ENCODE assay signal across 1 cellular context in the genomic region with DNA sequence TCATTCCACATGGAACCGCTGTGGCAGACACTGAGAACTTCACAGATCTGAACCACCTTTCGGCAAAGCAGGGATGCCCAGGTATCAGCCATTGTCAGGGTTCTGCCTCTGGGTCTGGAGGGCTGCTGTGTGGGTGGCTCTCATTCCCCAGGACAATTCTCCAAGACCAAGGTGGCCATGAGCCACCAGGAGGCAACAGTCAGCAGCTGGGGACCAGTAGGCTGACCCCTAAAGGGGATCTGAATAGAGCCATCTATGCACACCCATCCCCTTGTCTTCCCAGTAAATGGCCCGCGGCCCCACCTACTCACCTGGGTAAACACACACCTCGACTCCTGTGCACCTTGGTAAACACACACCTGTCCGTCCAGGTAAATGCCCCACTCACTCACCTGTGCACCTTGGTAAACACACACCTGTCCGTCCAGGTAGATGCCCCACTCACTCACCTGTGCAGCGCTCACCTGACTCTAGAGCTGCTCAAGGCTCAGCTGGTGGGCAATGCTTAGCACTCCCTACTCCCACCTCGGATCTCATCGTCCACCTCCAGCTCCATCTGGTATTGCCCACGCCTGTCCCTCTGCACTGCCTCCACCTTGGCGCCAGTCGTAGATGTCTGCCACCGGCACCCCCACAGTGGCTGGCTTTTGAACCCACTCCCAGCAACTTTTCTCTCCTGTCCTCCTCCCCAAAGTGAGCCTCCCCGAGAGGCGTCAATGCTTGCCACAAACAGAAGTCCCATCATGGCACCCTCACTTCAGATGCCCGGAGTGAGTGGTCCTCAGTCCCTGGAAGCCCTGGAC.
TF ChIP-seq lines count a peak whose summit lies in the region.

No MANE protein-coding gene starts in this region.

TF ChIP-seq in HCT116, 20 proteins besides CTCF, POLR2A, EP300 and RAD21:
- TF ChIP-seq, protein P1, sequence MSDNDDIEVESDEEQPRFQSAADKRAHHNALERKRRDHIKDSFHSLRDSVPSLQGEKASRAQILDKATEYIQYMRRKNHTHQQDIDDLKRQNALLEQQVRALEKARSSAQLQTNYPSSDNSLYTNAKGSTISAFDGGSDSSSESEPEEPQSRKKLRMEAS (IDR thresholded peaks at IDR 0.05), result no peak
- TF ChIP-seq POLR2AphosphoS5 (IDR thresholded peaks at IDR 0.05; ENCODE audit: low read depth, low read length) (no peak), ZFX (IDR thresholded peaks at IDR 0.05) (no peak), EZH2 (IDR thresholded peaks at IDR 0.05) (no peak), ELF1 (IDR thresholded peaks at IDR 0.05; ENCODE audit: borderline replicate concordance, low read depth) (no peak), SP1 (IDR thresholded peaks at IDR 0.05; ENCODE audit: low read depth) (no peak), SRF (IDR thresholded peaks at IDR 0.05; ENCODE audit: low read depth) (no peak), CBX3 (IDR thresholded peaks at IDR 0.05; ENCODE audit: low read depth) (no peak), JUND (IDR thresholded peaks at IDR 0.05) (no peak), TCF7L2 (IDR thresholded peaks at IDR 0.05; ENCODE audit: borderline replicate concordance, extremely low read depth, insufficient read depth, insufficient read length) (no peak), SIN3A (IDR thresholded peaks at IDR 0.05; ENCODE audit: low read depth) (no peak), CEBPB (IDR thresholded peaks at IDR 0.05; ENCODE audit: low read depth) (no peak), YY1 (IDR thresholded peaks at IDR 0.05; ENCODE audit: extremely low read depth, insufficient replicate concordance, low read depth, low read length) (no peak), EZH2phosphoT487 (IDR thresholded peaks at IDR 0.05; ENCODE audit: borderline replicate concordance) (no peak)
- TF ChIP-seq, protein P2, sequence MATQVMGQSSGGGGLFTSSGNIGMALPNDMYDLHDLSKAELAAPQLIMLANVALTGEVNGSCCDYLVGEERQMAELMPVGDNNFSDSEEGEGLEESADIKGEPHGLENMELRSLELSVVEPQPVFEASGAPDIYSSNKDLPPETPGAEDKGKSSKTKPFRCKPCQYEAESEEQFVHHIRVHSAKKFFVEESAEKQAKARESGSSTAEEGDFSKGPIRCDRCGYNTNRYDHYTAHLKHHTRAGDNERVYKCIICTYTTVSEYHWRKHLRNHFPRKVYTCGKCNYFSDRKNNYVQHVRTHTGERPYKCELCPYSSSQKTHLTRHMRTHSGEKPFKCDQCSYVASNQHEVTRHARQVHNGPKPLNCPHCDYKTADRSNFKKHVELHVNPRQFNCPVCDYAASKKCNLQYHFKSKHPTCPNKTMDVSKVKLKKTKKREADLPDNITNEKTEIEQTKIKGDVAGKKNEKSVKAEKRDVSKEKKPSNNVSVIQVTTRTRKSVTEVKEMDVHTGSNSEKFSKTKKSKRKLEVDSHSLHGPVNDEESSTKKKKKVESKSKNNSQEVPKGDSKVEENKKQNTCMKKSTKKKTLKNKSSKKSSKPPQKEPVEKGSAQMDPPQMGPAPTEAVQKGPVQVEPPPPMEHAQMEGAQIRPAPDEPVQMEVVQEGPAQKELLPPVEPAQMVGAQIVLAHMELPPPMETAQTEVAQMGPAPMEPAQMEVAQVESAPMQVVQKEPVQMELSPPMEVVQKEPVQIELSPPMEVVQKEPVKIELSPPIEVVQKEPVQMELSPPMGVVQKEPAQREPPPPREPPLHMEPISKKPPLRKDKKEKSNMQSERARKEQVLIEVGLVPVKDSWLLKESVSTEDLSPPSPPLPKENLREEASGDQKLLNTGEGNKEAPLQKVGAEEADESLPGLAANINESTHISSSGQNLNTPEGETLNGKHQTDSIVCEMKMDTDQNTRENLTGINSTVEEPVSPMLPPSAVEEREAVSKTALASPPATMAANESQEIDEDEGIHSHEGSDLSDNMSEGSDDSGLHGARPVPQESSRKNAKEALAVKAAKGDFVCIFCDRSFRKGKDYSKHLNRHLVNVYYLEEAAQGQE (IDR thresholded peaks at IDR 0.05; ENCODE audit: low read depth), result no peak
- TF ChIP-seq, protein P3, sequence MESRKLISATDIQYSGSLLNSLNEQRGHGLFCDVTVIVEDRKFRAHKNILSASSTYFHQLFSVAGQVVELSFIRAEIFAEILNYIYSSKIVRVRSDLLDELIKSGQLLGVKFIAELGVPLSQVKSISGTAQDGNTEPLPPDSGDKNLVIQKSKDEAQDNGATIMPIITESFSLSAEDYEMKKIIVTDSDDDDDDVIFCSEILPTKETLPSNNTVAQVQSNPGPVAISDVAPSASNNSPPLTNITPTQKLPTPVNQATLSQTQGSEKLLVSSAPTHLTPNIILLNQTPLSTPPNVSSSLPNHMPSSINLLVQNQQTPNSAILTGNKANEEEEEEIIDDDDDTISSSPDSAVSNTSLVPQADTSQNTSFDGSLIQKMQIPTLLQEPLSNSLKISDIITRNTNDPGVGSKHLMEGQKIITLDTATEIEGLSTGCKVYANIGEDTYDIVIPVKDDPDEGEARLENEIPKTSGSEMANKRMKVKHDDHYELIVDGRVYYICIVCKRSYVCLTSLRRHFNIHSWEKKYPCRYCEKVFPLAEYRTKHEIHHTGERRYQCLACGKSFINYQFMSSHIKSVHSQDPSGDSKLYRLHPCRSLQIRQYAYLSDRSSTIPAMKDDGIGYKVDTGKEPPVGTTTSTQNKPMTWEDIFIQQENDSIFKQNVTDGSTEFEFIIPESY (IDR thresholded peaks at IDR 0.05; ENCODE audit: extremely low read depth, insufficient replicate concordance, low read length), result no peak
- TF ChIP-seq, protein P4, sequence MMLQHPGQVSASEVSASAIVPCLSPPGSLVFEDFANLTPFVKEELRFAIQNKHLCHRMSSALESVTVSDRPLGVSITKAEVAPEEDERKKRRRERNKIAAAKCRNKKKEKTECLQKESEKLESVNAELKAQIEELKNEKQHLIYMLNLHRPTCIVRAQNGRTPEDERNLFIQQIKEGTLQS (IDR thresholded peaks at IDR 0.05), result no peak
